In genomic region chr2:68244456-68244855, GRCh38 we compare ENCODE assay signal across 19 cellular contexts. TPM values are rescaled to one million over a fixed set of nuclear protein-coding genes. Genes with fewer than 3 reads are reported as not detected.
DNase-seq lines count a peak whose midpoint lies in the region; ATAC-seq and TF ChIP-seq lines count a peak whose summit lies in the region.
"Had no signal": no experiment of that assay in that cellular context is flagged by ENCODE, and none has a peak within 500 bp of the region (broad histone marks: within the 10 kb centered on the region; RNA-seq: fewer than 3 reads in every experiment).

No MANE protein-coding gene starts in this region.

- no peak for ATAC-seq in lower lobe of right lung

- H2BK5ac ChIP-seq in H9 (ENCODE audit: insufficient read length, low read length) = no peak overlapping the region

- no peak overlapping the region for H3K23ac ChIP-seq in H9 (ENCODE audit: insufficient read length, low read depth, low read length)

- H3K4me3 ChIP-seq in SK-N-MC (peak overlapping the region; percentile 56), fibroblast of villous mesenchyme (ENCODE audit: low read depth, low read length) (no peak overlapping the region), retinal pigment epithelial cell (ENCODE audit: low read length) (no peak overlapping the region), lower lobe of right lung (no peak overlapping the region)
- H3K4me3 ChIP-seq: breast epithelium, right atrium auricular region, tibial nerve had no signal

- no peaks in the 10 kb centered on the region for H3K27me3 Mint-ChIP-seq in H9 (ENCODE audit: low read depth)
- H3K27me3 Mint-ChIP-seq: activated naive CD4-positive, alpha-beta T cell treated with anti-CD3 and anti-CD28 coated beads, Interleukin-2, amount 50 U/mL, for 24 hours had no signal

- H3K23me2 ChIP-seq in H9 (ENCODE audit: insufficient read length, low read depth, low read length, poor library complexity, severe bottlenecking) = no peaks in the 10 kb centered on the region

- H2BK120ac ChIP-seq in H9 (ENCODE audit: low read depth, low read length, poor library complexity, severe bottlenecking) = no peak overlapping the region

- H2BK20ac ChIP-seq in H9 (ENCODE audit: low read depth, low read length, poor library complexity, severe bottlenecking) = no peak overlapping the region

- H2BK12ac ChIP-seq in H9 (ENCODE audit: insufficient read length, low read depth, low read length) = no peak overlapping the region

- no peak overlapping the region for H3K4me2 ChIP-seq in H9 (ENCODE audit: insufficient read depth, insufficient read length, low read length)

- H4K20me1 ChIP-seq in H9 (ENCODE audit: control insufficient read depth, insufficient read depth, insufficient read length) = no peaks in the 10 kb centered on the region

- peaks cover 3% of the 10 kb centered on the region for H3K79me1 ChIP-seq in H9 (ENCODE audit: insufficient read depth, low read depth, low read length, poor library complexity, severe bottlenecking)

- no peak overlapping the region for H3K14ac ChIP-seq in H9 (ENCODE audit: insufficient read depth, low read length)

- H3K18ac ChIP-seq in H9 (ENCODE audit: insufficient read length, low read depth, low read length) = no peak overlapping the region

- H2BK15ac ChIP-seq in H9 (ENCODE audit: low read depth, low read length) = no peak overlapping the region

- H3K9me3 ChIP-seq in H9 (ENCODE audit: control insufficient read depth, low read depth, low read length) (no peaks in the 10 kb centered on the region), SK-N-MC (ENCODE audit: low read depth, low read length) (no peaks in the 10 kb centered on the region), lower lobe of right lung (no peaks in the 10 kb centered on the region)
- H3K9me3 ChIP-seq: breast epithelium, right atrium auricular region, tibial nerve had no signal

- no peak overlapping the region for H3T11ph ChIP-seq in H9 (ENCODE audit: low read length)

- no peak overlapping the region for H3K56ac ChIP-seq in H9 (ENCODE audit: insufficient read length, low read depth, low read length)

- H3K36me3 Mint-ChIP-seq in H9 (ENCODE audit: insufficient read depth in 1 of 3, low read depth in 3 of 3) = peaks cover 0 to under 1% (median 0%) of the 10 kb centered on the region in 3 experiments; a peak in 1 of 7 replicates

- no peaks in the 10 kb centered on the region for H3K9me3 Mint-ChIP-seq in H9
- H3K9me3 Mint-ChIP-seq: activated naive CD4-positive, alpha-beta T cell treated with anti-CD3 and anti-CD28 coated beads, Interleukin-2, amount 50 U/mL, for 24 hours had no signal

- peaks cover 72% of the 10 kb centered on the region for H3K79me2 ChIP-seq in H9 (ENCODE audit: insufficient read depth, low read length)

- no peak overlapping the region for H4K5ac ChIP-seq in H9 (ENCODE audit: insufficient read length, low read depth, low read length)

- no peak overlapping the region for H2AK5ac ChIP-seq in H9 (ENCODE audit: insufficient read length, low read length)

- no peak overlapping the region for H2AFZ ChIP-seq in H9 (ENCODE audit: low read length)

- peaks cover 16% of the 10 kb centered on the region for H3K36me3 ChIP-seq in SK-N-MC (ENCODE audit: insufficient read depth, low read length)
- peaks cover 4% of the 10 kb centered on the region for H3K36me3 ChIP-seq in lower lobe of right lung
- H3K36me3 ChIP-seq: breast epithelium, right atrium auricular region, tibial nerve had no signal

- H3K4ac ChIP-seq in H9 (ENCODE audit: low read depth, low read length) = no peak overlapping the region

- H4K91ac ChIP-seq in H9 (ENCODE audit: insufficient read length, low read depth, low read length) = no peak overlapping the region

- intact Hi-C loops in lower lobe of right lung (cut with DNase I) = no loop called here

- H3K9ac ChIP-seq in H9 (ENCODE audit: extremely low read depth, insufficient read length, low read length) = no peak overlapping the region
- no peak overlapping the region for H3K9ac ChIP-seq in SK-N-MC (ENCODE audit: insufficient read length)

- DNase-seq in H9 (no peak), SK-N-MC (ENCODE audit: low read depth, low spot score) (no peak), fibroblast of villous mesenchyme (ENCODE audit: low read depth) (no peak), retinal pigment epithelial cell (ENCODE audit: low read depth) (no peak), mucosa of gallbladder (ENCODE audit: low spot score) (no peak), lower lobe of right lung (no peak), NOMO-1 treated with DMSO at 0.1 percent for 48 hours (lab: John Stamatoyannopoulos, UW; ENCODE audit: unreplicated experiment) (no peak)
- DNase-seq: activated CD4-positive, alpha-beta T cell treated with anti-CD3 and anti-CD28 coated beads for 48 hours; activated T-cell treated with anti-CD3 and anti-CD28 coated beads for 4 hours; glutamatergic neuron; kidney; NCI-H1694; NCI-H524; stimulated activated CD4-positive, alpha-beta T cell treated with anti-CD3 and anti-CD28 coated beads, Interleukin-2, amount 100 ng/mL, for 48 hours; T-helper 2 cell had no signal

- no peak overlapping the region for H3K27ac Mint-ChIP-seq in H9
- H3K27ac Mint-ChIP-seq: activated naive CD4-positive, alpha-beta T cell treated with anti-CD3 and anti-CD28 coated beads, Interleukin-2, amount 50 U/mL, for 24 hours had no signal

- H3K27me3 ChIP-seq in H9 (ENCODE audit: insufficient read depth, low read length) = no peaks in the 10 kb centered on the region
- H3K27me3 ChIP-seq in lower lobe of right lung (ENCODE audit: low read depth) = no peaks in the 10 kb centered on the region
- H3K27me3 ChIP-seq: breast epithelium, right atrium auricular region, tibial nerve had no signal

- H3K4me3 Mint-ChIP-seq in H9 = no peak overlapping the region
- H3K4me3 Mint-ChIP-seq: activated naive CD4-positive, alpha-beta T cell treated with anti-CD3 and anti-CD28 coated beads, Interleukin-2, amount 50 U/mL, for 24 hours had no signal

- H4K8ac ChIP-seq in H9 (replicated peaks; ENCODE audit: insufficient read length, low read depth, low read length) = no peak overlapping the region

- WGBS in H9 (ENCODE audit: extremely low coverage, insufficient read length, low lambda C conversion rate) = no CpG with 5 or more reads among the region's 2 CpGs

- H3K4me1 ChIP-seq in H9 (ENCODE audit: insufficient read depth, low read length) = peaks cover 6% of the 10 kb centered on the region
- peaks cover 90% of the 10 kb centered on the region for H3K4me1 ChIP-seq in lower lobe of right lung

- peaks cover 17 to 19% of the 10 kb centered on the region in 2 experiments for H3K4me1 Mint-ChIP-seq in H9

- TF ChIP-seq CTCF in H9 (conservative IDR thresholded peaks at IDR 0.05) (peak; percentile 38; the same call in 1 of the 3 replicates), fibroblast of villous mesenchyme (IDR thresholded peaks at IDR 0.05; ENCODE audit: insufficient read depth, low read depth, low read length) (peak; percentile 31), retinal pigment epithelial cell (conservative IDR thresholded peaks at IDR 0.05; ENCODE audit: low read depth, low read length) (peak; percentile 22), lower lobe of right lung (IDR thresholded peaks at IDR 0.05) (no peak)

- H3K27ac ChIP-seq in H9 (ENCODE audit: insufficient read length, low read depth, low read length) = no peak overlapping the region
- peak overlapping the region; percentile 78 for H3K27ac ChIP-seq in SK-N-MC
- H3K27ac ChIP-seq in lower lobe of right lung = no peak overlapping the region
- H3K27ac ChIP-seq: breast epithelium, right atrium auricular region, tibial nerve had no signal

RNA-seq across cellular contexts. Expression of gene PPP3R1, which starts 7.9 kb away (rescaled TPM):
- total RNA-seq in H9 (2021) (71.8 and 74.2 TPM in 2 replicates), fibroblast of villous mesenchyme (28.0 and 38.4 TPM in 2 replicates), mucosa of gallbladder (47.7 TPM), lower lobe of right lung (54.5 TPM)
